ENCODE assay signal across 27 cellular contexts in genomic region chr11:126106929-126107328, GRCh38.
"Had no signal": no experiment of that assay in that cellular context is flagged by ENCODE, and none has a peak within 500 bp of the region (broad histone marks: within the 10 kb centered on the region; RNA-seq: fewer than 3 reads in every experiment).

No MANE protein-coding gene starts in this region.

- DNase-seq: central memory CD4-positive, alpha-beta T cell; dorsolateral prefrontal cortex; effector CD4-positive, alpha-beta T cell; foreskin fibroblast; gastrocnemius medialis; head of caudate nucleus; kidney; mucosa of descending colon; naive B cell; ovary; sigmoid colon; stimulated activated CD4-positive, alpha-beta T cell treated with anti-CD3 and anti-CD28 coated beads, Interleukin-4, amount 100 ng/mL, for 4 hours; stimulated activated naive CD8-positive, alpha-beta T cell treated with anti-CD3 and anti-CD28 coated beads, Interleukin-15, Interleukin-2, amounts not matched to agents 100 U/mL and 50 U/mL, for 24 hours; substantia nigra; testis; tibial artery; upper lobe of left lung had no signal

- H3K36me3 Mint-ChIP-seq: memory B cell; naive B cell; natural killer cell treated with Interleukin-12 subunit alpha and Interleukin-12 subunit beta and Interleukin-15 and Interleukin-18, amount 100 ng/mL, for 72 hours; stimulated activated memory B cell treated with anti-CD40 and anti-IgM and Interleukin-4, amounts not matched to agents 10 μg/mL and 1 μg/mL and 100 μg/mL, for 72 hours had no signal

- H3K27ac Mint-ChIP-seq: memory B cell; naive B cell; natural killer cell treated with Interleukin-12 subunit alpha and Interleukin-12 subunit beta and Interleukin-15 and Interleukin-18, amount 100 ng/mL, for 72 hours; stimulated activated memory B cell treated with anti-CD40 and anti-IgM and Interleukin-4, amounts not matched to agents 10 μg/mL and 1 μg/mL and 100 μg/mL, for 72 hours had no signal

- H3K4me1 Mint-ChIP-seq: memory B cell; naive B cell; stimulated activated memory B cell treated with anti-CD40 and anti-IgM and Interleukin-4, amounts not matched to agents 10 μg/mL and 1 μg/mL and 100 μg/mL, for 72 hours had no signal

- H3K27me3 ChIP-seq: dorsolateral prefrontal cortex, gastrocnemius medialis, ovary, right atrium auricular region, sigmoid colon, testis, tibial artery, upper lobe of left lung had no signal

- H3K36me3 ChIP-seq: gastrocnemius medialis, ovary, right atrium auricular region, sigmoid colon, tibial artery, upper lobe of left lung had no signal

- H3K27ac ChIP-seq: dorsolateral prefrontal cortex, epithelial cell of prostate, gastrocnemius medialis, ovary, right atrium auricular region, testis, tibial artery, upper lobe of left lung had no signal

- H3K4me3 ChIP-seq: dorsolateral prefrontal cortex, gastrocnemius medialis, lung, mucosa of descending colon, ovary, right atrium auricular region, sigmoid colon, testis, tibial artery, upper lobe of left lung had no signal

- H3K4me3 Mint-ChIP-seq: memory B cell; naive B cell; natural killer cell treated with Interleukin-12 subunit alpha and Interleukin-12 subunit beta and Interleukin-15 and Interleukin-18, amount 100 ng/mL, for 72 hours; stimulated activated memory B cell treated with anti-CD40 and anti-IgM and Interleukin-4, amounts not matched to agents 10 μg/mL and 1 μg/mL and 100 μg/mL, for 72 hours had no signal

- H3K9me3 Mint-ChIP-seq: memory B cell; naive B cell; natural killer cell treated with Interleukin-12 subunit alpha and Interleukin-12 subunit beta and Interleukin-15 and Interleukin-18, amount 100 ng/mL, for 72 hours had no signal

- FAIRE-seq: colon, kidney, urothelium cell line had no signal

- ATAC-seq: esophagus mucosa; gastrocnemius medialis; left lobe of liver; mucosa of descending colon; natural killer cell treated with Interleukin-12 subunit alpha and Interleukin-12 subunit beta and Interleukin-15 and Interleukin-18, amount 100 ng/mL, for 72 hours; stimulated activated memory B cell treated with anti-CD40 and anti-IgM and Interleukin-4, amounts not matched to agents 10 μg/mL and 1 μg/mL and 100 μg/mL, for 72 hours; stimulated activated naive CD8-positive, alpha-beta T cell treated with anti-CD3 and anti-CD28 coated beads, Interleukin-15, Interleukin-2, amounts not matched to agents 100 U/mL and 50 U/mL, for 24 hours had no signal

- H3K9me3 ChIP-seq: gastrocnemius medialis, mucosa of descending colon, ovary, right atrium auricular region, sigmoid colon, testis, tibial artery, upper lobe of left lung had no signal
